Comparison of ENCODE assay signal across 34 cellular contexts in the genomic region with DNA sequence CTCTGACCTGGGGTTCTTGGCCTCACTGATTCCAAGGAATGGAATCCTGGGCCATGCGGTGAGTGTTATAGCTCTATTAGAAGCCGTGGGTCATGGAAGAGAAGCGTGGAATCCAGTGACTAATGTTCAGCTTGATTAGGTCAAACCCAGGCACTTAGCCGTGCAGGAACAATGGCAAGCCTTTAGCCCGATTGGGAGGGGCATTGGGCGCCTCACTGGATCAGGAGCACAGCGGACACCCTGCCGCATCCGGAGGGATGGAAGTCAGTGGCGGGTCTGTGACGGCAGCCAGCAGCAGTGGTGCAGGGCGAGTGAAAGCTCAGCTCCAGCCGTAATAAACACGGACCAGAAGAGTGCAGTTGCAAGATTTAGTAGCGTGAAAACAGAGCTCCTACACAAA. TPM values are rescaled to one million over a fixed set of nuclear protein-coding genes. Genes with fewer than 3 reads are reported as not detected.
"Had no signal": no experiment of that assay in that cellular context is flagged by ENCODE, and none has a peak within 500 bp of the region (broad histone marks: within the 10 kb centered on the region; RNA-seq: fewer than 3 reads in every experiment).

No MANE protein-coding gene starts in this region.

- H3K27me3 ChIP-seq: esophagus muscularis mucosa, hepatocyte, left lung, neural progenitor cell, right atrium auricular region, testis, tibial artery had no signal

- H3K27ac ChIP-seq: coronary artery, esophagus muscularis mucosa, foreskin keratinocyte, gastroesophageal sphincter, heart left ventricle, hepatocyte, left lung, neural progenitor cell, parathyroid adenoma, right atrium auricular region, testis, tibial artery had no signal

- H3K4me1 ChIP-seq: esophagus muscularis mucosa, foreskin keratinocyte, gastroesophageal sphincter, heart left ventricle, left lung, parathyroid adenoma, right atrium auricular region, testis, tibial artery had no signal

- H3K9me3 ChIP-seq: esophagus muscularis mucosa, gastroesophageal sphincter, heart left ventricle, left lung, right atrium auricular region, testis, tibial artery had no signal

- H3K4me3 ChIP-seq: coronary artery, esophagus muscularis mucosa, gastroesophageal sphincter, heart left ventricle, hepatocyte, left lung, neural progenitor cell, right atrium auricular region, testis, tibial artery had no signal

- H3K36me3 ChIP-seq: esophagus muscularis mucosa, gastroesophageal sphincter, heart left ventricle, left lung, neural progenitor cell, right atrium auricular region, tibial artery had no signal

- DNase-seq: dermis blood vessel endothelial cell; effector memory CD4-positive, alpha-beta T cell; foreskin keratinocyte; heart left ventricle; left cardiac atrium; left lung; mesendoderm; midbrain; naive thymus-derived CD4-positive, alpha-beta T cell; stimulated activated CD4-positive, alpha-beta T cell treated with anti-CD3 and anti-CD28 coated beads, Interleukin-2, amount 100 ng/mL, for 24 hours; stimulated activated CD4-positive, alpha-beta T cell treated with anti-CD3 and anti-CD28 coated beads, Interleukin-4, amount 100 ng/mL, for 24 hours; stimulated activated naive CD4-positive, alpha-beta T cell treated with Interleukin-2 at 50 U/mL for 16 hours; substantia nigra; testis; tibial artery had no signal

RNA-seq across cellular contexts. Expression of gene SLC17A6, which starts 20.5 kb away (rescaled TPM):
- total RNA-seq: dermis blood vessel endothelial cell; endothelial cell of umbilical vein; epithelial cell of proximal tubule; esophagus muscularis mucosa; fibroblast of lung; foreskin keratinocyte; gastroesophageal sphincter; heart left ventricle; hepatocyte; kidney epithelial cell; left cardiac atrium; left lung; lower leg skin; lung microvascular endothelial cell; mucosa of gallbladder; naive thymus-derived CD4-positive, alpha-beta T cell; osteoblast; progenitor cell of endocrine pancreas; right atrium auricular region; sciatic nerve; skeletal muscle tissue; testis had no signal
- polyA plus RNA-seq: endothelial cell of umbilical vein; fibroblast of lung; foreskin keratinocyte; heart left ventricle; hepatocyte; naive thymus-derived CD4-positive, alpha-beta T cell; urinary bladder had no signal
